8 cellular contexts compared by ENCODE assay signal in the genomic region with DNA sequence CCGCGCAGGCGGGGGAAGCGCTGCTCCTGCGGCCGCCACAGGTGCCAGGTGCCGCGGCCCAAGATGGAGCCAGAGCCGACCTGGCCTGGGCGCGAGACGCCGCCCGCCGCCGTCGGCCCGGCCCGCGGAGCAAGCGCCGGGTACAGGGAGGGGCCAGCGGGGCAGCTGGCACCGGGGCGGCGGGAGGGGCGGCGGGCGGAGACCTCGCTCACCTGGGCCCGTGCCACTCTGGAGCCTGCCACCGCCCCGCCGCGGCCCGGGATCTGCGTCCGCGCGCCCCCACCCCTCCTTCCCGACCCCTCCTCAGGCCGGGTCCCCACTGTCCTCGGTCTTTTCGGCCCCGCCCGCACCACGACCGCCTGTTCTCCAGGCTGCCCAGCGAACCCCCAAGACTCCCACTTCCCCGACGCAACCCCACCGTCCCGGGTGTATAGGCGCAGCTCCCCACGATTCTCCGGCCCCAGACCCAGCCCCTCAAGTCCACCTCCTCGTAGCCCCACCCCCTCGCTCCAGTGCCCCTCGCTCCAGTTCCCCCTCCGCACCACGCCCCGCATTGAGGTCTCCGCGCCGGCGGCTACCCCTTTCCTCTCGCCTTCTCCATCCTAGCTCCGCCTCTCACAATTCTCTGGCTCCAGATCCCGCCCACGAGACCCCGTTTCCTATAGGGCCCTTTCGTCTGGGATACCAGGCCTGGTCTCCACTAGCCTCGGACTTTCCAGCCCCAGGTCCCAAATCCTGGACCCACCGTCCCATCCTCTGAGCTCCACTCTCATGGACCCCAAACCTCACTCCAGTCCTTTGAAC. TPM values are rescaled to one million over a fixed set of nuclear protein-coding genes. Genes with fewer than 3 reads are reported as not detected.
A peak's percentile ranks its signal among the peaks of the same experiment; 100 is the strongest.
DNase-seq lines count a peak whose midpoint lies in the region; ATAC-seq and TF ChIP-seq lines count a peak whose summit lies in the region.

TSS of gene GPRIN2 (minus strand) at position 144 of the 804 bp plus-strand sequence. CDS start 5,922 bp downstream, outside the sequence.

- H3K27me3 ChIP-seq in foreskin keratinocyte, result peaks cover 93% of the 10 kb centered on the region

- TF ChIP-seq CTCF in C4-2B (conservative IDR thresholded peaks at IDR 0.05), result no peak
- TF ChIP-seq CTCF in foreskin keratinocyte (conservative IDR thresholded peaks at IDR 0.05), result no peak

- no peak for DNase-seq in foreskin keratinocyte
- no peak for DNase-seq in occipital lobe (lab: John Stamatoyannopoulos, UW)
- DNase-seq in NCI-H1436 (lab: John Stamatoyannopoulos, UW), result no peak
- DNase-seq in dedifferentiated amniotic fluid mesenchymal stem cell (ENCODE audit: extremely low spot score), result no peak

- ATAC-seq in SK-N-SH treated with all-trans-retinoic acid at 6 μM for 48 hours (peak; percentile 21; the same call in 2 of the 3 replicates), foreskin keratinocyte (peak; percentile 57), GM21576 (IDR thresholded peaks at IDR 0.05; ENCODE audit: unreplicated experiment) (no peak), GM21619 (IDR thresholded peaks at IDR 0.05; ENCODE audit: unreplicated experiment) (no peak)

- H3K4me1 ChIP-seq in foreskin keratinocyte, result no peaks in the 10 kb centered on the region

- H3K27ac ChIP-seq in C4-2B (peak within 1 kb of the TSS; percentile 69), foreskin keratinocyte (no peak within 1 kb of the TSS)

TF ChIP-seq in SK-N-SH treated with all-trans-retinoic acid at 6 μM for 48 hours, 23 proteins besides CTCF, POLR2A, EP300 and RAD21:
- no peak for TF ChIP-seq ZFP3 (CRISPR knock-in tag; IDR thresholded peaks at IDR 0.05)
- TF ChIP-seq ZC3H10 (CRISPR knock-in tag; IDR thresholded peaks at IDR 0.05), result no peak
TF ChIP-seq in SK-N-SH treated with all-trans-retinoic acid at 6 μM for 48 hours: peak in this region for 0.

RNA-seq across cellular contexts. Expression of gene GPRIN2, which starts in this region (rescaled TPM):
- 0.58 and 0.78 TPM in 2 replicates for total RNA-seq in foreskin keratinocyte
- polyA plus RNA-seq in foreskin keratinocyte, result 0.47 and 0.84 TPM in 2 replicates
- 19.3 TPM for total RNA-seq in occipital lobe

Comparison
In these comparisons a context has a peak if more than half of its experiments do, and no peak if none do; other contexts are left out.
1. RNA of gene GPRIN2 (total RNA-seq): 19.3 TPM in occipital lobe (single experiment); 0.58 to 0.78 TPM in foreskin keratinocyte; every median in the first group is over 10 times any median in the second.
2. Peak in ATAC-seq in foreskin keratinocyte; RNA of the gene not detected or under 1 TPM.